In the genomic region with DNA sequence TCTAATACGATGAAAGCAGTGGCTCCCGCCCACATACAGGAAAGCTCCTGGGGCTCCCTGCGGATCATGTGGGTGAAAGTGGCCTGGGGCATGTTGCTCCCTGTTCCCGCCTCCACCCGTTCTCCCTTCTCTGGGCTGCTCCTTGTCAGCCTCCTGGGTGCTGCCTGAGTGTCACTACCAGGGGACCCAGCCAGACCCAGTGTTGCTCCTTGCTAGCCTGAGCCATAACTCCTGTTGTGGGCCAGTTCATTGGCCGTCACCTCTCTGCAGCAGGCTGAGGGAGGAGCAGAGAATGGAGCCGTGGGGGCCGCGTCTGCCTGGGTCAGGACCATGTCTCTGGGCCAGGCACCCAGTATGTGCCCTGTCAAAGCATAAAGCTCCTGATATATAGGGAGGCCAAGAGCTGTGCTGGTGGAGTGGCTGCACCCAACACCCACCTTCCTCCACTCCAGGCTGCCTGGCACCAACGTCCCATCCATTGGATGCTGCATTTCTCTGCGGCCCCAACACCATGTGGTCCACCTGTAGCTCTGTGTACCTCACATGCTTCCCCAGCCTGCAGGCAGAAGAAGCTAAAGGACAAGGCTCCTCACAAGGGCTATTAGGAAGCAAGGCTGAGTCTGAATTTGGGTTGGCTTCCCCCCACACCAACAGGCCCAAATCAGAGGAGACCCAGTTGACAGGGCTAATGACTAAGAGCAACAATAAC, we compare ENCODE assay signal across 1 cellular context.
TF ChIP-seq lines count a peak whose summit lies in the region.

No MANE protein-coding gene starts in this region.

TF ChIP-seq in H1, 55 proteins besides CTCF, POLR2A, EP300 and RAD21:
- TF ChIP-seq, protein P1, sequence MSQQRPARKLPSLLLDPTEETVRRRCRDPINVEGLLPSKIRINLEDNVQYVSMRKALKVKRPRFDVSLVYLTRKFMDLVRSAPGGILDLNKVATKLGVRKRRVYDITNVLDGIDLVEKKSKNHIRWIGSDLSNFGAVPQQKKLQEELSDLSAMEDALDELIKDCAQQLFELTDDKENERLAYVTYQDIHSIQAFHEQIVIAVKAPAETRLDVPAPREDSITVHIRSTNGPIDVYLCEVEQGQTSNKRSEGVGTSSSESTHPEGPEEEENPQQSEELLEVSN (IDR thresholded peaks at IDR 0.05), result peak; percentile 75
- TF ChIP-seq SIRT6 (IDR thresholded peaks at IDR 0.05; ENCODE audit: low read length), result no peak
- TF ChIP-seq, protein P2, sequence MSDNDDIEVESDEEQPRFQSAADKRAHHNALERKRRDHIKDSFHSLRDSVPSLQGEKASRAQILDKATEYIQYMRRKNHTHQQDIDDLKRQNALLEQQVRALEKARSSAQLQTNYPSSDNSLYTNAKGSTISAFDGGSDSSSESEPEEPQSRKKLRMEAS (IDR thresholded peaks at IDR 0.05), result 0 out of 2 replicates have a peak, but pooled peaks have one; percentile 3
